10 cellular contexts compared by ENCODE assay signal in genomic region chr17:40323317-40323716, GRCh38. TPM values are rescaled to one million over a fixed set of nuclear protein-coding genes. Genes with fewer than 3 reads are reported as not detected.
DNase-seq lines count a peak whose midpoint lies in the region; ATAC-seq, FAIRE-seq and TF ChIP-seq lines count a peak whose summit lies in the region.
"Had no signal": no experiment of that assay in that cellular context is flagged by ENCODE, and none has a peak within 500 bp of the region (broad histone marks: within the 10 kb centered on the region; RNA-seq: fewer than 3 reads in every experiment).

No MANE protein-coding gene starts in this region.

- peaks cover 2% of the 10 kb centered on the region for H3K36me3 Mint-ChIP-seq in T-helper 1 cell treated with Interleukin-12 subunit alpha and Interleukin-12 subunit beta and Interleukin-4 antibody, amounts not matched to agents 30 μg/mL and 1 μg/mL, for 36 hours (ENCODE audit: low read depth)
- H3K36me3 Mint-ChIP-seq in activated T-helper 1 cell treated with anti-CD3 and anti-CD28 coated beads, Interleukin-12 subunit alpha, Interleukin-12 subunit beta, Interleukin-2, Interleukin-4 antibody, amounts not matched to agents 30 ng/mL and 10 ng/mL and 1 ng/mL, durations not matched to agents 14 hours and 24 hours and 36 hours (ENCODE audit: low read depth), result peaks cover 2% of the 10 kb centered on the region

- H3K36me3 ChIP-seq in kidney (ENCODE audit: control insufficient read depth in 1 of 2, insufficient read depth in 2 of 2, low read length in 2 of 2) (no peaks in the 10 kb centered on the region), suprapubic skin (no peaks in the 10 kb centered on the region)

- intact Hi-C loops in activated T-helper 1 cell treated with anti-CD3 and anti-CD28 coated beads, Interleukin-12 subunit alpha, Interleukin-12 subunit beta, Interleukin-2, Interleukin-4 antibody, amounts not matched to agents 30 ng/mL and 10 ng/mL and 1 ng/mL, durations not matched to agents 14 hours and 24 hours and 36 hours (cut with micrococcal nuclease), result loop anchor here (1.0 to 10.0 kb wide), 7 partner anchors 95 to 1341 kb away; no protein-coding TSS in a partner anchor
- intact Hi-C loops in kidney (cut with DNase I), result no loop called here

- H3K4me1 ChIP-seq in kidney (ENCODE audit: control insufficient read depth in 1 of 2, insufficient read depth in 1 of 2, low read depth in 1 of 2, low read length in 2 of 2), result peaks cover 77 to 78% of the 10 kb centered on the region in 2 donors
- H3K4me1 ChIP-seq in suprapubic skin, result peaks cover 98% of the 10 kb centered on the region

- no peak for DNase-seq in T-helper 1 cell
- no peak for DNase-seq in activated T-helper 1 cell treated with anti-CD3 and anti-CD28 coated beads, Interleukin-12 subunit alpha, Interleukin-12 subunit beta, Interleukin-2, Interleukin-4 antibody, amounts not matched to agents 30 ng/mL and 10 ng/mL and 1 ng/mL, durations not matched to agents 14 hours and 24 hours and 36 hours (ENCODE audit: low spot score)
- peak; percentile 64 for DNase-seq in kidney
- DNase-seq in suprapubic skin (ENCODE audit: low spot score in 2 of 2), result peak in 1 of 2 donors; percentile 67
- no peak for DNase-seq in retina
- no peak for DNase-seq in NCI-H1436 (lab: John Stamatoyannopoulos, UW)

- WGBS in suprapubic skin, result 17% methylated on average over 1 of the region's 3 CpGs

- peaks cover 90% of the 10 kb centered on the region for H3K4me1 Mint-ChIP-seq in T-helper 1 cell treated with Interleukin-12 subunit alpha and Interleukin-12 subunit beta and Interleukin-4 antibody, amounts not matched to agents 30 μg/mL and 1 μg/mL, for 36 hours (ENCODE audit: low read depth)
- H3K4me1 Mint-ChIP-seq in activated T-helper 1 cell treated with anti-CD3 and anti-CD28 coated beads, Interleukin-12 subunit alpha, Interleukin-12 subunit beta, Interleukin-2, Interleukin-4 antibody, amounts not matched to agents 30 ng/mL and 10 ng/mL and 1 ng/mL, durations not matched to agents 14 hours and 24 hours and 36 hours (ENCODE audit: low read depth), result peaks cover 95% of the 10 kb centered on the region

- TF ChIP-seq CTCF in kidney (IDR thresholded peaks at IDR 0.05; ENCODE audit: borderline replicate concordance, extremely low read depth, insufficient read depth) (no peak), suprapubic skin (IDR thresholded peaks at IDR 0.05) (no peak)

- TF ChIP-seq EP300 in suprapubic skin (IDR thresholded peaks at IDR 0.05), result no peak

- no peak for FAIRE-seq in kidney (lab: Jason Lieb, UNC)
- FAIRE-seq: A204.1 had no signal

- no peaks in the 10 kb centered on the region for H3K9me3 Mint-ChIP-seq in T-helper 1 cell treated with Interleukin-12 subunit alpha and Interleukin-12 subunit beta and Interleukin-4 antibody, amounts not matched to agents 30 μg/mL and 1 μg/mL, for 36 hours
- no peaks in the 10 kb centered on the region for H3K9me3 Mint-ChIP-seq in activated T-helper 1 cell treated with anti-CD3 and anti-CD28 coated beads, Interleukin-12 subunit alpha, Interleukin-12 subunit beta, Interleukin-2, Interleukin-4 antibody, amounts not matched to agents 30 ng/mL and 10 ng/mL and 1 ng/mL, durations not matched to agents 14 hours and 24 hours and 36 hours

- H3K27me3 ChIP-seq in suprapubic skin, result no peaks in the 10 kb centered on the region

- H3K27ac ChIP-seq in kidney (ENCODE audit: low read depth in 2 of 2, low read length in 2 of 2) (peak overlapping the region; percentile 94 to 95), suprapubic skin (peak overlapping the region; percentile 96)

- peak overlapping the region; percentile 90 for H3K4me3 Mint-ChIP-seq in T-helper 1 cell treated with Interleukin-12 subunit alpha and Interleukin-12 subunit beta and Interleukin-4 antibody, amounts not matched to agents 30 μg/mL and 1 μg/mL, for 36 hours
- H3K4me3 Mint-ChIP-seq in activated T-helper 1 cell treated with anti-CD3 and anti-CD28 coated beads, Interleukin-12 subunit alpha, Interleukin-12 subunit beta, Interleukin-2, Interleukin-4 antibody, amounts not matched to agents 30 ng/mL and 10 ng/mL and 1 ng/mL, durations not matched to agents 14 hours and 24 hours and 36 hours, result peak overlapping the region; percentile 95

- peak overlapping the region in 1 of 2 donors; percentile 56 for H3K9ac ChIP-seq in kidney (ENCODE audit: low read length in 2 of 2)

- H3K27ac Mint-ChIP-seq in T-helper 1 cell treated with Interleukin-12 subunit alpha and Interleukin-12 subunit beta and Interleukin-4 antibody, amounts not matched to agents 30 μg/mL and 1 μg/mL, for 36 hours, result peak overlapping the region; percentile 99
- H3K27ac Mint-ChIP-seq in activated T-helper 1 cell treated with anti-CD3 and anti-CD28 coated beads, Interleukin-12 subunit alpha, Interleukin-12 subunit beta, Interleukin-2, Interleukin-4 antibody, amounts not matched to agents 30 ng/mL and 10 ng/mL and 1 ng/mL, durations not matched to agents 14 hours and 24 hours and 36 hours, result peak overlapping the region; percentile 98

- no peaks in the 10 kb centered on the region for H3K9me3 ChIP-seq in kidney (ENCODE audit: control insufficient read depth in 1 of 2, low read length in 2 of 2)
- H3K9me3 ChIP-seq in suprapubic skin, result no peaks in the 10 kb centered on the region

- peak overlapping the region; percentile 32 to 79 for H3K4me3 ChIP-seq in kidney (ENCODE audit: low read length in 2 of 2)
- peak overlapping the region; percentile 95 for H3K4me3 ChIP-seq in suprapubic skin

- no peak for ATAC-seq in GM18868 (IDR thresholded peaks at IDR 0.05; ENCODE audit: unreplicated experiment)

- no peak for TF ChIP-seq POLR2A in suprapubic skin (IDR thresholded peaks at IDR 0.05)

- H3K27me3 Mint-ChIP-seq in T-helper 1 cell treated with Interleukin-12 subunit alpha and Interleukin-12 subunit beta and Interleukin-4 antibody, amounts not matched to agents 30 μg/mL and 1 μg/mL, for 36 hours (ENCODE audit: low read depth), result no peaks in the 10 kb centered on the region
- no peaks in the 10 kb centered on the region for H3K27me3 Mint-ChIP-seq in activated T-helper 1 cell treated with anti-CD3 and anti-CD28 coated beads, Interleukin-12 subunit alpha, Interleukin-12 subunit beta, Interleukin-2, Interleukin-4 antibody, amounts not matched to agents 30 ng/mL and 10 ng/mL and 1 ng/mL, durations not matched to agents 14 hours and 24 hours and 36 hours (ENCODE audit: insufficient read depth)

RNA-seq across cellular contexts. Expression of gene RARA, which starts 14.3 kb away (rescaled TPM):
- total RNA-seq in activated T-helper 1 cell treated with anti-CD3 and anti-CD28 coated beads, Interleukin-12 subunit alpha, Interleukin-12 subunit beta, Interleukin-2, Interleukin-4 antibody, amounts not matched to agents 30 ng/mL and 10 ng/mL and 1 ng/mL, durations not matched to agents 14 hours and 24 hours and 36 hours, result 19.3 and 19.9 TPM in 2 replicates
- total RNA-seq in kidney (45.7 TPM), suprapubic skin (10 to 100 TPM; 19.4 to 32.1 (median 28.3) TPM)
- 22.5 TPM for polyA plus RNA-seq in kidney (ENCODE audit: insufficient read depth, low read depth, low replicate concordance)

RNA-seq across cellular contexts. Expression of gene CDC6, which starts 35.6 kb away (rescaled TPM):
- total RNA-seq in activated T-helper 1 cell treated with anti-CD3 and anti-CD28 coated beads, Interleukin-12 subunit alpha, Interleukin-12 subunit beta, Interleukin-2, Interleukin-4 antibody, amounts not matched to agents 30 ng/mL and 10 ng/mL and 1 ng/mL, durations not matched to agents 14 hours and 24 hours and 36 hours, result 130 and 135 TPM in 2 replicates
- 1.7 TPM for total RNA-seq in kidney
- polyA plus RNA-seq in kidney (ENCODE audit: insufficient read depth, low read depth, low replicate concordance), result 0.49 TPM
- total RNA-seq in suprapubic skin, result 1 to 10 TPM; 2.7 to 5.3 (median 3.3) TPM

RNA-seq across cellular contexts. Expression of gene GJD3, which starts 41.2 kb away (rescaled TPM):
- total RNA-seq in activated T-helper 1 cell treated with anti-CD3 and anti-CD28 coated beads, Interleukin-12 subunit alpha, Interleukin-12 subunit beta, Interleukin-2, Interleukin-4 antibody, amounts not matched to agents 30 ng/mL and 10 ng/mL and 1 ng/mL, durations not matched to agents 14 hours and 24 hours and 36 hours, result 0.44 and 0.56 TPM in 2 replicates
- total RNA-seq in kidney, result 2.6 TPM
- not detected for polyA plus RNA-seq in kidney (ENCODE audit: insufficient read depth, low read depth, low replicate concordance)
- 1 to 10 TPM in 1 of 4 donors, not detected in 3; 2.1 TPM for total RNA-seq in suprapubic skin
- total RNA-seq: activated CD8-positive, alpha-beta memory T cell treated with anti-CD3 and anti-CD28 coated beads for 36 hours had no signal

Comparison
In these comparisons a context has a peak if more than half of its experiments do, and no peak if none do; other contexts are left out.
1. RNA of gene CDC6, which starts 35.6 kb away (total RNA-seq): 130 to 135 TPM in activated T-helper 1 cell treated with anti-CD3 and anti-CD28 coated beads, Interleukin-12 subunit alpha, Interleukin-12 subunit beta, Interleukin-2, Interleukin-4 antibody, amounts not matched to agents 30 ng/mL and 10 ng/mL and 1 ng/mL, durations not matched to agents 14 hours and 24 hours and 36 hours; 2.7 to 5.3 TPM in suprapubic skin and 1.7 TPM in kidney (single experiment); every median in the first group is over 10 times any median in the second.